In the genomic region with DNA sequence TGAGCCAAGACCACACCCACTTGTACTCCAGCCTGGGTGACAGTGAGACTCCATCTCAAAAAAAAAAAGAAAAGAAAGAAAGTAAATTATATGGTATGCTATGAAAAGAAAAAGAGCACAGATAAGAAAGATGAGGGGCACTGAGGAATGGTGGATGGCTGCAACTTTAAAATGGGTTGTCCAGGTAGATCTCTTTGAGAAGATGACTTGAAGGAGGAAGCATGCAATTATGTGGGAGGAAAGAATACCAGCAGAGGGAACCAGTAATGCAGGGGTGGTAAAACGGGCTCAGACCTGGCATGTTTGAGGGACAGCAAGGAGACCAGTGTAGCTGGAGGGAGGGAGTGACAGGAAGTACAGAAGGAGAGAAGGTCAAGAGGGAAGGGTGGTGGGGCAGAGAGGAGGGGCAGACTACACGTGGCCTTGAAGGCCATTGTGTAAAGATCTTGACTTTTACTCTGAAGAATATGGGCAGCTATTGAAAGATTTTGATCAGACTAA, we compare ENCODE assay signal across 29 cellular contexts. TPM values are rescaled to one million over a fixed set of nuclear protein-coding genes. Genes with fewer than 3 reads are reported as not detected.
"Had no signal": no experiment of that assay in that cellular context is flagged by ENCODE, and none has a peak within 500 bp of the region (broad histone marks: within the 10 kb centered on the region; RNA-seq: fewer than 3 reads in every experiment).

No MANE protein-coding gene starts in this region.

- H3K27ac ChIP-seq: ascending aorta, body of pancreas had no signal

- H3K9me3 ChIP-seq: ascending aorta, body of pancreas had no signal

- FAIRE-seq: bronchial epithelial cell, RCC 7860 had no signal

- H3K36me3 ChIP-seq: ascending aorta had no signal

- H3K4me3 ChIP-seq: ascending aorta, body of pancreas had no signal

- DNase-seq: activated CD4-positive, alpha-beta T cell treated with anti-CD3 and anti-CD28 coated beads, Interleukin-2, amount 10 ng/mL, durations not matched to agents 24 days and 14 days; activated CD4-positive, alpha-beta T cell treated with anti-CD3 and anti-CD28 coated beads, Interleukin-2, amount 50 U/mL, for 48 hours; activated CD4-positive, CD25-positive, alpha-beta regulatory T cell treated with anti-CD3 and anti-CD28 coated beads, Interleukin-2, amount 50 U/mL, for 72 hours; activated CD8-positive, alpha-beta memory T cell treated with anti-CD3 and anti-CD28 coated beads, Interleukin-2, amount 10 ng/mL, durations not matched to agents 7 days and 5 days; activated effector memory CD4-positive, alpha-beta T cell treated with Interleukin-2 at 50 U/mL for 16 hours; activated naive CD4-positive, alpha-beta T cell; activated T-cell treated with anti-CD3 and anti-CD28 coated beads, Interleukin-2, amount 50 U/mL, for 24 hours; amniotic stem cell; body of pancreas; central memory CD4-positive, alpha-beta T cell; Kasumi-1; NCI-H1048; NCI-H1417; NCI-H1930; NCI-H2171; NCI-H2227 treated with DMSO at 0.1 percent for 48 hours; NCI-H526; NCI-H82; PC-3; SHP77 treated with DMSO at 0.1 percent for 48 hours had no signal

- H3K4me1 ChIP-seq: ascending aorta, body of pancreas had no signal

- ATAC-seq: activated CD8-positive, alpha-beta memory T cell treated with anti-CD3 and anti-CD28 coated beads, Interleukin-2, amount 10 ng/mL, durations not matched to agents 7 days and 5 days; body of pancreas; PC-3; WTC11 had no signal

- H3K27me3 ChIP-seq: ascending aorta, body of pancreas had no signal

RNA-seq across cellular contexts. Expression of a gene that starts 22.3 kb away (rescaled TPM):
- total RNA-seq: activated CD4-positive, alpha-beta T cell treated with anti-CD3 and anti-CD28 coated beads, Interleukin-2, amount 10 ng/mL, durations not matched to agents 24 days and 14 days; activated T-helper 1 cell treated with anti-CD3 and anti-CD28 coated beads, Interleukin-12 subunit alpha, Interleukin-12 subunit beta, Interleukin-2, Interleukin-4 antibody, amounts not matched to agents 30 ng/mL and 10 ng/mL and 1 ng/mL, durations not matched to agents 14 hours and 24 hours and 36 hours; ascending aorta; body of pancreas; bronchial epithelial cell; chondrocyte; M059J; NCI-H460; PC-3; SK-MEL-5 had no signal
